ENCODE assay signal across 9 cellular contexts in the genomic region with DNA sequence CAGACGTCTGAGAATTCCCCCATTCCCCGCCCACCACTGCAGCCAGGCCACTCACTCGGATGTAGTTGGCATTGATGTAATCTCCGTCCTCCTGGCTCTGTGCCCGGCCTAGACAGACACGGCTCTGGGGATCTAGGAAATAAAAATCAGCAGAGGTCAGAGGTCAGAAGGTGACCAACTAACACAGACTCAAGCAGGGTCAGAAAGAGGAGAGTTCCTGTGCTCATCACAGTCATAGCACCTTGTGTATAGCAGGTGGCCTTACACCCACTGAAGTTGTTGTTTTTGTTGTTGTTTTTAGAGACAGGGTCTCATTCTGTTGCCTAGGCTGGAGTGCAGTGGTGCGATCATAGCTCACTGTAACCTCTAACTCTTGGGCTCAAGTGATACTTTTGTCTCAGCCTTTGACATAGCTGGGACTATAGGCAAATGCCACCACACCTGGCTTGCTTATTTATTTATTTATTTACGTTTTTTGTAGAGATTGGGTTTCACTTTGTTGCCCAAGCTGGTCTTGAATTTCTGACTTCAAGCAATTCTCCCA. TPM values are rescaled to one million over a fixed set of nuclear protein-coding genes. Genes with fewer than 3 reads are reported as not detected.
A peak's percentile ranks its signal among the peaks of the same experiment; 100 is the strongest.
DNase-seq lines count a peak whose midpoint lies in the region; ATAC-seq and TF ChIP-seq lines count a peak whose summit lies in the region.
"Had no signal": no experiment of that assay in that cellular context is flagged by ENCODE, and none has a peak within 500 bp of the region (broad histone marks: within the 10 kb centered on the region; RNA-seq: fewer than 3 reads in every experiment).

No MANE protein-coding gene starts in this region.

- H3K27me3 ChIP-seq in left ventricle myocardium inferior (ENCODE audit: low read depth) (no peaks in the 10 kb centered on the region), hepatocyte (no peaks in the 10 kb centered on the region), aorta (ENCODE audit: control insufficient read depth in 1 of 2, insufficient read depth in 2 of 2, low read length in 1 of 2) (no peaks in the 10 kb centered on the region)

- H3K27ac ChIP-seq in left ventricle myocardium inferior (replicated peaks) (no peak overlapping the region), hepatocyte (no peak overlapping the region), aorta (ENCODE audit: low read depth in 1 of 2, low read length in 2 of 2) (no peak overlapping the region)
- H3K27ac ChIP-seq: KMS-11 had no signal

- H2AFZ ChIP-seq in hepatocyte = no peak overlapping the region

- no peak for ATAC-seq in T-cell (replicated peaks in 1 of 4)
- no peak for ATAC-seq in aorta (ENCODE audit: low FRiP score)
- no peak for ATAC-seq in HG02870 (IDR thresholded peaks at IDR 0.05; ENCODE audit: unreplicated experiment)

- no peaks in the 10 kb centered on the region for H3K36me3 ChIP-seq in left ventricle myocardium inferior
- no peaks in the 10 kb centered on the region for H3K36me3 ChIP-seq in hepatocyte (replicated peaks; ENCODE audit: insufficient read depth, low read depth)
- H3K36me3 ChIP-seq in aorta (ENCODE audit: control insufficient read depth in 1 of 2, insufficient read depth in 2 of 2, low read length in 1 of 2) = no peaks in the 10 kb centered on the region

- H3K27me3 Mint-ChIP-seq in T-cell = no peaks in the 10 kb centered on the region

- H3K79me2 ChIP-seq in hepatocyte = no peaks in the 10 kb centered on the region

- no peaks in the 10 kb centered on the region for H4K20me1 ChIP-seq in hepatocyte (ENCODE audit: insufficient read depth, poor library complexity, severe bottlenecking)

- H3K4me2 ChIP-seq in hepatocyte = no peak overlapping the region
- H3K4me2 ChIP-seq: KMS-11 had no signal

- TF ChIP-seq CTCF in left ventricle myocardium inferior (IDR thresholded peaks at IDR 0.05; ENCODE audit: borderline replicate concordance) = no peak
- no peak for TF ChIP-seq CTCF in hepatocyte (IDR thresholded peaks at IDR 0.05; ENCODE audit: poor library complexity)

- WGBS in hepatocyte (ENCODE audit: low lambda C conversion rate, missing lambda C conversion rate) = 68% methylated on average over 8 of the region's 8 CpGs
- WGBS in aorta, 2 donors = 25% methylated on average over 8 of the region's 8 CpGs

- H3K9me3 Mint-ChIP-seq in T-cell = no peaks in the 10 kb centered on the region

- peaks cover 53 to 65% (median 60%) of the 10 kb centered on the region in 3 donors for H3K4me1 Mint-ChIP-seq in T-cell

- intact Hi-C loops in left ventricle myocardium inferior (cut with micrococcal nuclease) (no loop called here), cardiac septum (cut with DNase I) (no loop called here), aorta (cut with DNase I) (no loop called here)

- peak overlapping the region in 1 of 3 donors; percentile 24 for H3K4me3 Mint-ChIP-seq in T-cell

- peaks cover 31% of the 10 kb centered on the region for H3K36me3 Mint-ChIP-seq in T-cell

- H3K4me3 ChIP-seq in left ventricle myocardium inferior = no peak overlapping the region
- no peak overlapping the region for H3K4me3 ChIP-seq in hepatocyte
- no peak overlapping the region for H3K4me3 ChIP-seq in aorta (ENCODE audit: low read length in 2 of 2)

- peaks cover 11% of the 10 kb centered on the region for H3K4me1 ChIP-seq in left ventricle myocardium inferior
- no peaks in the 10 kb centered on the region for H3K4me1 ChIP-seq in hepatocyte (ENCODE audit: insufficient read depth)
- H3K4me1 ChIP-seq in aorta (ENCODE audit: control insufficient read depth in 1 of 2, insufficient read depth in 2 of 2, low read length in 2 of 2) = no peaks in the 10 kb centered on the region

- CTCF ChIA-PET in T-cell (lab: Charles Lee) = interaction anchor here (0.6 to 1.9 kb wide), 20 partner anchors 7 to 564 kb away, joined by 3 to 11 read pairs (median 5); partner anchors contain the start of genes ARL8A (in 1 of the 2) and UBE2T (in 1 of the 2)

- DNase-seq in left ventricle myocardium inferior (peak; percentile 44), cardiac septum (ENCODE audit: low spot score) (no peak), T-cell (no peak), hepatocyte (ENCODE audit: low spot score) (peak; percentile 47), aorta (peak; percentile 77 to 87), HPDE6-E6E7 (ENCODE audit: extremely low spot score) (no peak), pons (ENCODE audit: low spot score) (no peak)

- no peaks in the 10 kb centered on the region for H3K9me2 ChIP-seq in hepatocyte (replicated peaks; ENCODE audit: insufficient read depth)

- peak overlapping the region; percentile 85 to 89 for H3K27ac Mint-ChIP-seq in T-cell

- POLR2A ChIA-PET in T-cell (lab: Charles Lee) = interaction anchor here (0.5 to 0.7 kb wide), 3 partner anchors 8 to 186 kb away, joined by 3 to 6 read pairs (median 3); partner anchors contain the start of gene UBE2T (in 1 of the 2)

- H3K9me3 ChIP-seq in left ventricle myocardium inferior (replicated peaks) (no peaks in the 10 kb centered on the region), hepatocyte (ENCODE audit: low read depth) (no peaks in the 10 kb centered on the region), aorta (ENCODE audit: control insufficient read depth, low read length) (no peaks in the 10 kb centered on the region)

RNA-seq across cellular contexts. Expression of gene PTPN7, which starts 4.9 kb away (rescaled TPM):
- 0.44 TPM for total RNA-seq in left ventricle myocardium inferior
- 1.2 TPM for total RNA-seq in cardiac septum
- total RNA-seq in T-cell = 100 to 1,000 TPM in 1 of 5 donors, 10 to 100 TPM in 4; 67.1 to 124 (median 71.7) TPM
- total RNA-seq in hepatocyte = not detected in 2 replicates
- 0.35 and 0.41 TPM in 2 replicates for polyA plus RNA-seq in hepatocyte
- 1 to 10 TPM; 3.4 to 5.7 TPM for total RNA-seq in aorta
- polyA plus RNA-seq in aorta = 1 to 10 TPM in 1 of 2 donors, under 1 TPM in 1; 0.33 to 3.4 TPM

RNA-seq across cellular contexts. Expression of gene ARL8A, which starts 11.0 kb away (rescaled TPM):
- total RNA-seq in left ventricle myocardium inferior (64.7 TPM), cardiac septum (74.5 TPM), T-cell (10 to 100 TPM; 37.8 to 70.2 (median 50.9) TPM), hepatocyte (28.9 and 32.7 TPM in 2 replicates), aorta (10 to 100 TPM; 66.3 to 87.7 TPM)
- polyA plus RNA-seq in hepatocyte (56.0 and 65.9 TPM in 2 replicates), aorta (10 to 100 TPM; 21.8 to 32.2 TPM)

RNA-seq across cellular contexts. Expression of gene GPR37L1, which starts 32.8 kb away (rescaled TPM):
- 0.05 TPM for total RNA-seq in left ventricle myocardium inferior
- not detected for total RNA-seq in cardiac septum
- total RNA-seq in T-cell = not detected
- under 0.01 TPM in 1 of 2 replicates, not detected in the other for total RNA-seq in hepatocyte
- polyA plus RNA-seq in hepatocyte = 0.39 and 0.47 TPM in 2 replicates
- total RNA-seq in aorta = under 1 TPM in 1 of 2 donors, not detected in 1; 0.06 TPM
- polyA plus RNA-seq in aorta = not detected

RNA-seq across cellular contexts. Expression of gene LGR6, which starts 38.0 kb away (rescaled TPM):
- 0.60 TPM for total RNA-seq in left ventricle myocardium inferior
- 0.86 TPM for total RNA-seq in cardiac septum
- 10 to 100 TPM in 1 of 5 donors, 1 to 10 TPM in 3, under 1 TPM in 1; 0.58 to 13.1 (median 1.8) TPM for total RNA-seq in T-cell
- total RNA-seq in hepatocyte = 0.32 and 0.80 TPM in 2 replicates
- polyA plus RNA-seq in hepatocyte = 1.1 and 1.5 TPM in 2 replicates
- 10 to 100 TPM; 31.7 to 35.6 TPM for total RNA-seq in aorta
- 10 to 100 TPM; 11.6 to 67.8 TPM for polyA plus RNA-seq in aorta

Comparison
In these comparisons a context has a peak if more than half of its experiments do, and no peak if none do; other contexts are left out.
1. DNase-seq: peak in left ventricle myocardium inferior (single experiment), hepatocyte (single experiment) and aorta (2 of 2); none in cardiac septum (single experiment), T-cell (0 of 34), HPDE6-E6E7 (single experiment) and pons (single experiment).
2. RNA of gene PTPN7, which starts 4.9 kb away (total RNA-seq): 67.1 to 124 TPM in T-cell; 3.4 to 5.7 TPM in aorta, 1.2 TPM in cardiac septum (single experiment), 0.44 TPM in left ventricle myocardium inferior (single experiment) and not detected in hepatocyte; every median in the first group is over 10 times any median in the second.